Comparison of ENCODE assay signal across 1 cellular context in the genomic region with DNA sequence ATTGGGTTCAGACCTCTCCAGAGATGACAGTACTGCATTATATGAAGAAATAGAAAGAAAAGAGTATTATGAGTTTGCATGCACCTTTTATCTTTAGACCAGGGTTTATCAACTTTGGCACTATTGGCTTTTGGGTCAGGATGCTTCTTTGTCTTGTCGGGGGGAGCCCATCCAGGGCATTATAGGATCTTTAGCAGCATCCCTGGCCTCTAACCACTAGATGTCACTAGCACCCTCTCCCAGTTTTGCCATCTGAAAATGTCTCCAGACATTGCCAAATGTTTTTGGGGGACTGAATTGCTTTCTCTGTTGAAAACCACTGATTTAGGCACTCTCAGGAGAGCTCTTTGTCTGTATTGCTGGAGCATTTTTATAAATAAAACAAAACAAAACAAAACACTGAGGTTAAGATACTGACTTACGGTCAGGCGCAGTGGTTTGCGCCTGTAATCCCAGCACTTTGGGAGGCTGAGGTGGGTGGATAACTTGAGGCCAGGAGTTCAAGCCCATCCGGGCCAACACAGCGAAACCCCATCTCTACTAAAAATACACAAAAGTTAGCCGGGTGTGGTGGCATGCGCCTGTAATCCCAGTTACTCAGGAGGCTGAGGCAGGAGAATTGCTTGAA.
TF ChIP-seq lines count a peak whose summit lies in the region.

No MANE protein-coding gene starts in this region.

TF ChIP-seq in HEK293T, 16 proteins besides CTCF, POLR2A, EP300 and RAD21 (continued from another document):
- TF ChIP-seq ELF4 (IDR thresholded peaks at IDR 0.05) (no peak), TARDBP (IDR thresholded peaks at IDR 0.05) (no peak), NFRKB (IDR thresholded peaks at IDR 0.05) (no peak), BHLHE40 (IDR thresholded peaks at IDR 0.05; ENCODE audit: borderline replicate concordance) (no peak), SUZ12 (IDR thresholded peaks at IDR 0.05) (no peak), CTBP1 (IDR thresholded peaks at IDR 0.05; ENCODE audit: borderline replicate concordance) (no peak)
